In genomic region chr11:111462329-111462728, GRCh38 we compare ENCODE assay signal across 2 cellular contexts.
TF ChIP-seq lines count a peak whose summit lies in the region.

No MANE protein-coding gene starts in this region.

TF ChIP-seq in IMR-90, 13 proteins besides CTCF, POLR2A, EP300 and RAD21:
- no peak for TF ChIP-seq NFE2L2 (IDR thresholded peaks at IDR 0.05; ENCODE audit: low read depth, low read length)
- TF ChIP-seq MXI1 (IDR thresholded peaks at IDR 0.05; ENCODE audit: borderline replicate concordance, low read depth, low read length), result no peak
- TF ChIP-seq CEBPB (IDR thresholded peaks at IDR 0.05; ENCODE audit: low read depth, low read length), result no peak
- no peak for TF ChIP-seq BHLHE40 (IDR thresholded peaks at IDR 0.05; ENCODE audit: low read depth, low read length)
- no peak for TF ChIP-seq FOS (IDR thresholded peaks at IDR 0.05; ENCODE audit: low read depth, low read length)
- no peak for TF ChIP-seq SMC3 (IDR thresholded peaks at IDR 0.05; ENCODE audit: low read depth, low read length)

TF ChIP-seq in H1, 55 proteins besides CTCF, POLR2A, EP300 and RAD21:
- TF ChIP-seq BACH1 (IDR thresholded peaks at IDR 0.05; ENCODE audit: low read length) (no peak), EZH2 (IDR thresholded peaks at IDR 0.05; ENCODE audit: low read depth, low read length, severe bottlenecking) (no peak), GABPA (IDR thresholded peaks at IDR 0.05; ENCODE audit: borderline replicate concordance, insufficient read depth, low read length) (no peak), CHD7 (IDR thresholded peaks at IDR 0.05; ENCODE audit: insufficient replicate concordance, low read length) (no peak), YY1 (IDR thresholded peaks at IDR 0.05; ENCODE audit: low read depth, low read length) (peak; percentile 54; the same call in 1 of the 2 replicates), CHD2 (IDR thresholded peaks at IDR 0.05; ENCODE audit: low read length) (no peak), MAX (IDR thresholded peaks at IDR 0.05) (0 out of 2 replicates have a peak, but pooled peaks have one; percentile 39), KDM4A (IDR thresholded peaks at IDR 0.05; ENCODE audit: low read depth, low read length, severe bottlenecking) (no peak), HDAC6 (IDR thresholded peaks at IDR 0.05; ENCODE audit: low read depth, low read length) (no peak)
